ENCODE assay signal across 20 cellular contexts in genomic region chr11:111185259-111185658, GRCh38.
DNase-seq lines count a peak whose midpoint lies in the region; ATAC-seq, FAIRE-seq and TF ChIP-seq lines count a peak whose summit lies in the region.
"Had no signal": no experiment of that assay in that cellular context is flagged by ENCODE, and none has a peak within 500 bp of the region (broad histone marks: within the 10 kb centered on the region; RNA-seq: fewer than 3 reads in every experiment).

No MANE protein-coding gene starts in this region.

- no peak overlapping the region for H3K4me3 Mint-ChIP-seq in activated CD4-positive, alpha-beta T cell treated with anti-CD3 and anti-CD28 coated beads for 36 hours
- H3K4me3 Mint-ChIP-seq: activated T-cell treated with anti-CD3 and anti-CD28 coated beads, Interleukin-2, amount 50 U/mL, for 4 hours; dendritic cell treated with granulocyte-macrophage colony-stimulating factor and Interleukin-4, amounts not matched to agents 40 ng/mL and 50 ng/mL, for 4 days had no signal

- no peaks in the 10 kb centered on the region for H3K27me3 ChIP-seq in adipocyte (replicated peaks; ENCODE audit: control insufficient read depth, insufficient read depth, low read length)
- H3K27me3 ChIP-seq in psoas muscle (ENCODE audit: insufficient read depth in 3 of 3, low read length in 2 of 3), result no peaks in the 10 kb centered on the region
- H3K27me3 ChIP-seq: esophagus squamous epithelium, tibial artery had no signal

- H3K4me1 ChIP-seq in adipocyte (ENCODE audit: control insufficient read depth, insufficient read depth, low read length), result peaks cover 3% of the 10 kb centered on the region
- no peaks in the 10 kb centered on the region for H3K4me1 ChIP-seq in psoas muscle
- H3K4me1 ChIP-seq: esophagus squamous epithelium, parathyroid adenoma, tibial artery had no signal

- no peaks in the 10 kb centered on the region for H3K9me3 ChIP-seq in adipocyte (ENCODE audit: control insufficient read depth, low read length)
- H3K9me3 ChIP-seq in psoas muscle, result no peaks in the 10 kb centered on the region
- H3K9me3 ChIP-seq: esophagus squamous epithelium had no signal

- no peak for ATAC-seq in psoas muscle
- no peak for ATAC-seq in activated CD4-positive, alpha-beta T cell treated with anti-CD3 and anti-CD28 coated beads for 36 hours
- ATAC-seq: activated T-cell treated with anti-CD3 and anti-CD28 coated beads, Interleukin-2, amount 50 U/mL, for 4 hours; Panc1 had no signal

- H3K36me3 ChIP-seq in adipocyte (ENCODE audit: control insufficient read depth, insufficient read depth, low read length, severe bottlenecking) (no peaks in the 10 kb centered on the region), psoas muscle (ENCODE audit: insufficient read depth in 1 of 2, low read depth in 1 of 2) (no peaks in the 10 kb centered on the region)
- H3K36me3 ChIP-seq: esophagus squamous epithelium, tibial artery had no signal

- H3K4me3 ChIP-seq in adipocyte (ENCODE audit: low read length) (no peak overlapping the region), psoas muscle (no peak overlapping the region)
- H3K4me3 ChIP-seq: esophagus squamous epithelium, tibial artery had no signal

- no peak overlapping the region for H3K9ac ChIP-seq in adipocyte (ENCODE audit: low read length)
- H3K9ac ChIP-seq: parathyroid adenoma had no signal

- no peak overlapping the region for H3K27ac Mint-ChIP-seq in activated CD4-positive, alpha-beta T cell treated with anti-CD3 and anti-CD28 coated beads for 36 hours
- H3K27ac Mint-ChIP-seq: dendritic cell treated with granulocyte-macrophage colony-stimulating factor and Interleukin-4, amounts not matched to agents 40 ng/mL and 50 ng/mL, for 4 days had no signal

- CTCF ChIA-PET in activated CD4-positive, alpha-beta T cell treated with anti-CD3 and anti-CD28 coated beads for 36 hours (lab: Charles Lee), result no interaction called here

- H3K9me3 Mint-ChIP-seq in activated CD4-positive, alpha-beta T cell treated with anti-CD3 and anti-CD28 coated beads for 36 hours (ENCODE audit: low read depth), result no peaks in the 10 kb centered on the region
- H3K9me3 Mint-ChIP-seq: activated T-cell treated with anti-CD3 and anti-CD28 coated beads, Interleukin-2, amount 50 U/mL, for 4 hours; dendritic cell treated with granulocyte-macrophage colony-stimulating factor and Interleukin-4, amounts not matched to agents 40 ng/mL and 50 ng/mL, for 4 days had no signal

- TF ChIP-seq CTCF in psoas muscle (IDR thresholded peaks at IDR 0.05), result no peak

- H3K36me3 Mint-ChIP-seq in activated CD4-positive, alpha-beta T cell treated with anti-CD3 and anti-CD28 coated beads for 36 hours (ENCODE audit: low read depth), result no peaks in the 10 kb centered on the region

- DNase-seq in AML-193 (lab: John Stamatoyannopoulos, UW), result peak; percentile 20 to 22
- DNase-seq in GM19239 (ENCODE audit: insufficient read length, low spot score), result no peak
- peak; percentile 21 for DNase-seq in adipocyte (ENCODE audit: low read depth)
- DNase-seq in myocyte (ENCODE audit: low read depth), result peak; percentile 32
- no peak for DNase-seq in psoas muscle
- DNase-seq in activated CD4-positive, alpha-beta T cell treated with anti-CD3 and anti-CD28 coated beads for 36 hours, result no peak
- DNase-seq in T-helper 2 cell, result no peak
- DNase-seq in COLO829 (ENCODE audit: low spot score), result no peak
- DNase-seq: activated CD4-positive, alpha-beta T cell treated with anti-CD3 and anti-CD28 coated beads for 4 hours; activated T-cell treated with anti-CD3 and anti-CD28 coated beads, Interleukin-2, amount 50 U/mL, for 4 hours; amniotic stem cell; DND-41; esophagus squamous epithelium; NCI-H1092 treated with DMSO at 0.1 percent for 48 hours; NCI-H446; tibial artery had no signal

- peak; percentile 45 for FAIRE-seq in GM19239 (lab: Jason Lieb, UNC)

- intact Hi-C loops in psoas muscle (cut with DNase I), result no loop called here
- intact Hi-C loops in activated CD4-positive, alpha-beta T cell treated with anti-CD3 and anti-CD28 coated beads for 36 hours (cut with DNase I, micrococcal nuclease), result no loop called here

- H3K27ac ChIP-seq in psoas muscle, result no peak overlapping the region
- H3K27ac ChIP-seq: C4-2B, esophagus squamous epithelium, parathyroid adenoma, tibial artery had no signal

- POLR2A ChIA-PET in activated CD4-positive, alpha-beta T cell treated with anti-CD3 and anti-CD28 coated beads for 36 hours (lab: Charles Lee), result no interaction called here

- peaks cover 6% of the 10 kb centered on the region for H3K27me3 Mint-ChIP-seq in activated CD4-positive, alpha-beta T cell treated with anti-CD3 and anti-CD28 coated beads for 36 hours
- H3K27me3 Mint-ChIP-seq: dendritic cell treated with granulocyte-macrophage colony-stimulating factor and Interleukin-4, amounts not matched to agents 40 ng/mL and 50 ng/mL, for 4 days had no signal

- H3K4me1 Mint-ChIP-seq in activated CD4-positive, alpha-beta T cell treated with anti-CD3 and anti-CD28 coated beads for 36 hours, result peaks cover 3% of the 10 kb centered on the region

- WGBS in psoas muscle, 3 donors, result 37 to 55% (median 52%) methylated on average over 2 of the region's 2 CpGs

Comparison
In these comparisons a context has a peak if more than half of its experiments do, and no peak if none do; other contexts are left out.
1. DNase-seq: peak in AML-193 (2 of 2), adipocyte (single experiment) and myocyte (single experiment); none in GM19239 (single experiment), psoas muscle (0 of 2), activated CD4-positive, alpha-beta T cell treated with anti-CD3 and anti-CD28 coated beads for 36 hours (single experiment), T-helper 2 cell (0 of 5) and COLO829 (single experiment).